12 cellular contexts compared by ENCODE assay signal in genomic region chr4:153542835-153543234, GRCh38.
DNase-seq lines count a peak whose midpoint lies in the region; ATAC-seq, FAIRE-seq and TF ChIP-seq lines count a peak whose summit lies in the region.
"Had no signal": no experiment of that assay in that cellular context is flagged by ENCODE, and none has a peak within 500 bp of the region (broad histone marks: within the 10 kb centered on the region; RNA-seq: fewer than 3 reads in every experiment).

No MANE protein-coding gene starts in this region.

- TF ChIP-seq POLR2A in K562 (conservative IDR thresholded peaks at IDR 0.05), result no peak

- no peak overlapping the region for H3K4me3 ChIP-seq in K562
- H3K4me3 ChIP-seq in neural progenitor cell, result no peak overlapping the region
- H3K4me3 ChIP-seq: pancreas had no signal

- H3K27me3 Mint-ChIP-seq in CD4-positive, alpha-beta T cell, result no peaks in the 10 kb centered on the region
- no peaks in the 10 kb centered on the region for H3K27me3 Mint-ChIP-seq in HFFc6 (ENCODE audit: insufficient read depth)
- peaks cover 4% of the 10 kb centered on the region for H3K27me3 Mint-ChIP-seq in neural progenitor cell (ENCODE audit: insufficient read depth, low read depth)
- no peaks in the 10 kb centered on the region for H3K27me3 Mint-ChIP-seq in progenitor cell of endocrine pancreas

- H3K36me3 ChIP-seq in K562 (ENCODE audit: control insufficient read depth, insufficient read depth, low read length) (no peaks in the 10 kb centered on the region; the same call in 2 of the 3 replicates), neural progenitor cell (no peaks in the 10 kb centered on the region)
- H3K36me3 ChIP-seq: pancreas had no signal

- no peaks in the 10 kb centered on the region for H3K9me3 ChIP-seq in CD4-positive, alpha-beta T cell (ENCODE audit: control insufficient read depth, low read length)
- H3K9me3 ChIP-seq in K562 (replicated peaks; ENCODE audit: control insufficient read depth, insufficient read depth, low read depth, low read length), result no peaks in the 10 kb centered on the region
- H3K9me3 ChIP-seq in neural progenitor cell (ENCODE audit: low read depth), result no peaks in the 10 kb centered on the region
- H3K9me3 ChIP-seq: pancreas had no signal

- in situ Hi-C loops in K562 (cut with MboI), result no loop called here

- peak; percentile 29 for ATAC-seq in CD4-positive, alpha-beta T cell (ENCODE audit: poor library complexity)
- ATAC-seq in K562 (peak; percentile 73), HG03521 (IDR thresholded peaks at IDR 0.05; ENCODE audit: unreplicated experiment) (no peak)

- peak overlapping the region; percentile 61 for H3K27ac Mint-ChIP-seq in CD4-positive, alpha-beta T cell
- H3K27ac Mint-ChIP-seq in HFFc6, result no peak overlapping the region
- H3K27ac Mint-ChIP-seq in neural progenitor cell, result no peak overlapping the region
- H3K27ac Mint-ChIP-seq in progenitor cell of endocrine pancreas, result no peak overlapping the region
- H3K27ac Mint-ChIP-seq: activated T-helper 1 cell treated with anti-CD3 and anti-CD28 coated beads, Interleukin-12 subunit alpha, Interleukin-12 subunit beta, Interleukin-2, Interleukin-4 antibody, amounts not matched to agents 30 ng/mL and 10 ng/mL and 1 ng/mL, durations not matched to agents 14 hours and 24 hours and 36 hours had no signal

- BruUV-seq in K562 (replicated peaks; lab: Mats Ljungman, UMichigan), result no TSS peak

- H3K36me3 Mint-ChIP-seq in CD4-positive, alpha-beta T cell (ENCODE audit: low read depth), result peaks cover 54% of the 10 kb centered on the region
- H3K36me3 Mint-ChIP-seq in HFFc6 (ENCODE audit: low read depth), result peaks cover 6% of the 10 kb centered on the region; the same call in 1 of the 2 replicates
- H3K36me3 Mint-ChIP-seq in neural progenitor cell, result peaks cover 8% of the 10 kb centered on the region
- no peaks in the 10 kb centered on the region for H3K36me3 Mint-ChIP-seq in progenitor cell of endocrine pancreas (ENCODE audit: insufficient read depth)

- peaks cover 92% of the 10 kb centered on the region for H3K4me1 Mint-ChIP-seq in CD4-positive, alpha-beta T cell (ENCODE audit: low read depth)
- H3K4me1 Mint-ChIP-seq in HFFc6 (ENCODE audit: low read depth), result peaks cover 38% of the 10 kb centered on the region
- peaks cover 17% of the 10 kb centered on the region for H3K4me1 Mint-ChIP-seq in neural progenitor cell
- H3K4me1 Mint-ChIP-seq in progenitor cell of endocrine pancreas (ENCODE audit: low read depth), result peaks cover 4% of the 10 kb centered on the region

- peaks cover 4% of the 10 kb centered on the region; the same call in 2 of the 3 replicates for H3K79me2 ChIP-seq in K562 (ENCODE audit: control insufficient read depth, insufficient read depth, low read length)
- peaks cover under 1% of the 10 kb centered on the region for H3K79me2 ChIP-seq in neural progenitor cell (ENCODE audit: low read depth)

- H3K27me3 ChIP-seq in CD4-positive, alpha-beta T cell (ENCODE audit: control insufficient read depth, insufficient read depth, low read length), result no peaks in the 10 kb centered on the region
- H3K27me3 ChIP-seq in K562 (ENCODE audit: control insufficient read depth in 2 of 2, insufficient read depth in 2 of 2, low read length in 2 of 2) (no peaks in the 10 kb centered on the region), neural progenitor cell (no peaks in the 10 kb centered on the region)
- H3K27me3 ChIP-seq: pancreas had no signal

- TF ChIP-seq CTCF in CD4-positive, alpha-beta T cell (IDR thresholded peaks at IDR 0.05), result no peak
- TF ChIP-seq CTCF in HFFc6 (IDR thresholded peaks at IDR 0.05), result peak; percentile 48
- peak; percentile 64 to 76 (median 72) for TF ChIP-seq CTCF in K562 (IDR thresholded peaks at IDR 0.05 in 2 of 3, conservative IDR thresholded peaks at IDR 0.05 in 1 of 3; ENCODE audit: insufficient read depth in 2 of 3, low read depth in 1 of 3, low read length in 3 of 3)
- peak; percentile 43 for TF ChIP-seq CTCF in neural progenitor cell (IDR thresholded peaks at IDR 0.05)
- TF ChIP-seq CTCF in progenitor cell of endocrine pancreas (IDR thresholded peaks at IDR 0.05; ENCODE audit: unreplicated experiment), result no peak

- POLR2A ChIA-PET in CD4-positive, alpha-beta T cell (lab: Charles Lee), result interaction anchor here (0.7 to 1.5 kb wide), 3 partner anchors 10 to 101 kb away, joined by 3 to 4 read pairs (median 3); no protein-coding TSS in a partner anchor
- POLR2A ChIA-PET in K562 (lab: Yijun Ruan, JAX), result no interaction called here

- H3K4me2 ChIP-seq in K562 (ENCODE audit: insufficient read depth, low read length) (no peak overlapping the region), neural progenitor cell (no peak overlapping the region)

- CTCF ChIA-PET in CD4-positive, alpha-beta T cell (lab: Charles Lee), result interaction anchor here (0.7 to 2.5 kb wide), 3 partner anchors 21 to 110 kb away, joined by 3 to 10 read pairs (median 5); no protein-coding TSS in a partner anchor
- CTCF ChIA-PET in K562 (lab: Yijun Ruan, JAX; ENCODE audit: low intra/inter-chr PET ratio), result interaction anchor here (1.1 kb wide), 1 partner anchor 198 kb away, joined by 3 read pairs; no protein-coding TSS in a partner anchor

- TF ChIP-seq EP300 in K562 (IDR thresholded peaks at IDR 0.05; ENCODE audit: low read length), result no peak

- TF ChIP-seq RAD21 in K562 (CRISPR knock-in tag; conservative IDR thresholded peaks at IDR 0.05 in 1 of 2, IDR thresholded peaks at IDR 0.05 in 1 of 2), result peak in 1 of 2 experiments; percentile 59; a peak in 2 of 4 replicates

- intact Hi-C loops in CD4-positive, alpha-beta T cell (cut with DNase I, micrococcal nuclease), result no loop called here
- intact Hi-C loops in K562 (cut with micrococcal nuclease), result loop anchor here (1.0 kb wide), 1 partner anchor 110 kb away; no protein-coding TSS in a partner anchor

- H2AFZ ChIP-seq in K562 (ENCODE audit: low read depth, low read length) (no peak overlapping the region), neural progenitor cell (replicated peaks) (no peak overlapping the region)

- H3K9me1 ChIP-seq in K562 (ENCODE audit: control insufficient read depth, insufficient read depth, low read length), result no peaks in the 10 kb centered on the region

- H4K20me1 ChIP-seq in K562 (replicated peaks; ENCODE audit: control insufficient read depth, insufficient read depth, low read length), result peaks cover 5% of the 10 kb centered on the region
- no peaks in the 10 kb centered on the region for H4K20me1 ChIP-seq in neural progenitor cell (ENCODE audit: low read depth)

- H3K4me1 ChIP-seq in K562 (replicated peaks in 1 of 2; ENCODE audit: control insufficient read depth in 2 of 2, insufficient read depth in 2 of 2, low read length in 2 of 2), result no peaks in the 10 kb centered on the region; a peak in 2 of 5 replicates
- H3K4me1 ChIP-seq in neural progenitor cell, result peaks cover 16% of the 10 kb centered on the region

- H3K9ac ChIP-seq in K562 (ENCODE audit: insufficient read depth in 1 of 2, low read depth in 2 of 2, low read length in 2 of 2) (no peak overlapping the region), neural progenitor cell (no peak overlapping the region)

- peak; percentile 75 for FAIRE-seq in K562 (lab: Jason Lieb, UNC)
- FAIRE-seq: pancreas had no signal

- no peak overlapping the region for H3K4me3 Mint-ChIP-seq in CD4-positive, alpha-beta T cell
- H3K4me3 Mint-ChIP-seq in HFFc6 (no peak overlapping the region), neural progenitor cell (no peak overlapping the region), progenitor cell of endocrine pancreas (ENCODE audit: low read depth) (no peak overlapping the region)
- H3K4me3 Mint-ChIP-seq: activated T-helper 1 cell treated with anti-CD3 and anti-CD28 coated beads, Interleukin-12 subunit alpha, Interleukin-12 subunit beta, Interleukin-2, Interleukin-4 antibody, amounts not matched to agents 30 ng/mL and 10 ng/mL and 1 ng/mL, durations not matched to agents 14 hours and 24 hours and 36 hours; brain had no signal

- no peak for DNase-seq in CD4-positive, alpha-beta T cell
- no peak for DNase-seq in HFFc6
- peak in 3 of 4 experiments; percentile 30 to 56 (median 50) for DNase-seq in K562 (ENCODE audit: extremely low read depth in 1 of 4, low spot score in 3 of 4)
- DNase-seq in neural progenitor cell (ENCODE audit: low spot score), result no peak
- no peak for DNase-seq in epidermal melanocyte (ENCODE audit: insufficient read length, low spot score)
- DNase-seq in progenitor cell of endocrine pancreas (ENCODE audit: low spot score, unreplicated experiment), result no peak
- DNase-seq in mesenteric fat pad (ENCODE audit: low spot score), result no peak
- DNase-seq: NCI-H1930, pancreas had no signal

- H3F3A ChIP-seq in neural progenitor cell (ENCODE audit: low read depth), result peaks cover 5% of the 10 kb centered on the region

- H3K27ac ChIP-seq in CD4-positive, alpha-beta T cell (ENCODE audit: low read depth, low read length), result no peak overlapping the region
- H3K27ac ChIP-seq in K562 (ENCODE audit: extremely low read depth, low read depth, low read length) (no peak overlapping the region), neural progenitor cell (no peak overlapping the region)

- 70% methylated on average over 6 of the region's 6 CpGs for WGBS in K562 (ENCODE audit: insufficient coverage, low coverage, missing lambda C conversion rate)

- no peaks in the 10 kb centered on the region for H3K9me3 Mint-ChIP-seq in CD4-positive, alpha-beta T cell
- H3K9me3 Mint-ChIP-seq in HFFc6 (no peaks in the 10 kb centered on the region), neural progenitor cell (no peaks in the 10 kb centered on the region), progenitor cell of endocrine pancreas (ENCODE audit: low read depth) (no peaks in the 10 kb centered on the region)
- H3K9me3 Mint-ChIP-seq: activated T-helper 1 cell treated with anti-CD3 and anti-CD28 coated beads, Interleukin-12 subunit alpha, Interleukin-12 subunit beta, Interleukin-2, Interleukin-4 antibody, amounts not matched to agents 30 ng/mL and 10 ng/mL and 1 ng/mL, durations not matched to agents 14 hours and 24 hours and 36 hours; brain had no signal

TF ChIP-seq in K562, 482 proteins besides CTCF, POLR2A, EP300 and RAD21:
- TF ChIP-seq ZNF76 (CRISPR knock-in tag; IDR thresholded peaks at IDR 0.05; ENCODE audit: borderline replicate concordance), result no peak
- TF ChIP-seq ZNF354B (CRISPR knock-in tag; IDR thresholded peaks at IDR 0.05), result no peak
- TF ChIP-seq SMC3 (conservative IDR thresholded peaks at IDR 0.05; ENCODE audit: insufficient read depth, low read depth, low read length), result peak; percentile 28; the same call in 1 of the 2 replicates
- no peak for TF ChIP-seq SIN3B (IDR thresholded peaks at IDR 0.05; ENCODE audit: low read depth)
- peak; percentile 63; the same call in 1 of the 2 replicates for TF ChIP-seq ESRRA (IDR thresholded peaks at IDR 0.05; ENCODE audit: borderline replicate concordance, low read depth)

Comparison
In these comparisons a context has a peak if more than half of its experiments do, and no peak if none do; other contexts are left out.
1. DNase-seq: peak in K562 (3 of 4); none in CD4-positive, alpha-beta T cell (0 of 10), HFFc6 (single experiment), neural progenitor cell (single experiment), epidermal melanocyte (single experiment), progenitor cell of endocrine pancreas (single experiment) and mesenteric fat pad (single experiment).
2. CTCF ChIP-seq: peak in HFFc6 (single experiment), K562 (3 of 3) and neural progenitor cell (single experiment); none in CD4-positive, alpha-beta T cell (single experiment) and progenitor cell of endocrine pancreas (single experiment).